29 cellular contexts compared by ENCODE assay signal in genomic region chr4:53619431-53619830, GRCh38.
"Had no signal": no experiment of that assay in that cellular context is flagged by ENCODE, and none has a peak within 500 bp of the region (broad histone marks: within the 10 kb centered on the region; RNA-seq: fewer than 3 reads in every experiment).

No MANE protein-coding gene starts in this region.

- H3K4me3 ChIP-seq: ascending aorta, SJCRH30, SK-N-MC had no signal

- ATAC-seq: activated CD8-positive, alpha-beta memory T cell treated with anti-CD3 and anti-CD28 coated beads, Interleukin-2, amount 10 ng/mL, durations not matched to agents 7 days and 5 days; activated T-cell treated with anti-CD3 and anti-CD28 coated beads, Interleukin-2, amount 50 U/mL, for 72 hours; activated T-helper 17 cell treated with anti-CD3 and anti-CD28 coated beads, Interleukin-2, amount 50 U/mL, for 72 hours had no signal

- DNase-seq: activated CD4-positive, alpha-beta memory T cell treated with anti-CD3 and anti-CD28 coated beads, Interleukin-2, amount 10 ng/mL, durations not matched to agents 7 days and 5 days; activated CD4-positive, alpha-beta T cell treated with anti-CD3 and anti-CD28 coated beads for 1 hour; activated CD4-positive, alpha-beta T cell treated with anti-CD3 and anti-CD28 coated beads for 48 hours; activated CD4-positive, CD25-positive, alpha-beta regulatory T cell; activated CD8-positive, alpha-beta memory T cell treated with anti-CD3 and anti-CD28 coated beads for 24 hours; activated CD8-positive, alpha-beta memory T cell treated with anti-CD3 and anti-CD28 coated beads, Interleukin-2, amount 10 ng/mL, durations not matched to agents 7 days and 5 days; activated CD8-positive, alpha-beta memory T cell treated with anti-CD3 and anti-CD28 coated beads, Interleukin-2, amount 50 U/mL, for 48 hours; activated effector memory CD4-positive, alpha-beta T cell treated with anti-CD3 and anti-CD28 coated beads, Interleukin-2, amount 50 U/mL, for 16 hours; activated naive CD4-positive, alpha-beta T cell treated with Interleukin-2 at 50 U/mL for 16 hours; activated naive CD8-positive, alpha-beta T cell treated with anti-CD3 and anti-CD28 coated beads, Interleukin-2, amount 10 ng/mL, durations not matched to agents 7 days and 5 days; activated T-cell treated with anti-CD3 and anti-CD28 coated beads, Interleukin-2, amount 50 U/mL, for 72 hours; amygdala; IMR-90; Karpas-422; KBM-7; NCI-H1105; NCI-H1417 treated with DMSO at 0.1 percent for 48 hours; NCI-H1930; NCI-H2081 treated with DMSO at 0.1 percent for 48 hours; NCI-H226; NCI-H510A; NCI-H526; Right ventricle myocardium superior; SJCRH30; T1000; WERI-Rb-1 had no signal
